Comparison of ENCODE assay signal across 2 cellular contexts in the genomic region with DNA sequence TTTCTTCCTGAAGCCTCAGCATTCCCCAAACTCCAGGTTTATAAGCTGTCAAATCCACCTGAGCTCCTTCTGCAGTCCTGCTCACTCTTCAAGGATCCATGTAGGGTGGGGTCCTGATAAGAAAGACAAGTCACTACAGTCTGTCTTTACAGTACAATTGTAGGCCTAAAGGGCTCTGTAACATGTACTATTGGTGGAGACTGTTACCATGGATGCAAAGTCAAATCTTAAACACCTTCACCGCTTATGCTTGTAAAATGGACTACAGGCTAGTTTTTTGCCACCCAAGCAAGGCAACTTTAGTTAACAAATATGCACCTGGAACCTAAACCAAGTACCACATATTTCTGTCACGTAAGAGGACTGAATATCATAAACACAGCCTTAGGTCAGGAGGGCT.
TF ChIP-seq lines count a peak whose summit lies in the region.

No MANE protein-coding gene starts in this region.

TF ChIP-seq in SK-N-SH, 30 proteins besides CTCF, POLR2A, EP300 and RAD21 (continued from another document):
- TF ChIP-seq, protein P1, sequence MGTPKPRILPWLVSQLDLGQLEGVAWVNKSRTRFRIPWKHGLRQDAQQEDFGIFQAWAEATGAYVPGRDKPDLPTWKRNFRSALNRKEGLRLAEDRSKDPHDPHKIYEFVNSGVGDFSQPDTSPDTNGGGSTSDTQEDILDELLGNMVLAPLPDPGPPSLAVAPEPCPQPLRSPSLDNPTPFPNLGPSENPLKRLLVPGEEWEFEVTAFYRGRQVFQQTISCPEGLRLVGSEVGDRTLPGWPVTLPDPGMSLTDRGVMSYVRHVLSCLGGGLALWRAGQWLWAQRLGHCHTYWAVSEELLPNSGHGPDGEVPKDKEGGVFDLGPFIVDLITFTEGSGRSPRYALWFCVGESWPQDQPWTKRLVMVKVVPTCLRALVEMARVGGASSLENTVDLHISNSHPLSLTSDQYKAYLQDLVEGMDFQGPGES (IDR thresholded peaks at IDR 0.05; ENCODE audit: low read depth, low read length): no peak
- TF ChIP-seq POLR2AphosphoS5 (IDR thresholded peaks at IDR 0.05; ENCODE audit: low read depth, low read length): no peak
- no peak for TF ChIP-seq GABPA (IDR thresholded peaks at IDR 0.05; ENCODE audit: low read depth)
- no peak for TF ChIP-seq TAF1 (IDR thresholded peaks at IDR 0.05; ENCODE audit: borderline replicate concordance, low read depth, low read length)
- TF ChIP-seq FOSL2 (IDR thresholded peaks at IDR 0.05; ENCODE audit: borderline replicate concordance, low read depth): no peak
- TF ChIP-seq, protein P2, sequence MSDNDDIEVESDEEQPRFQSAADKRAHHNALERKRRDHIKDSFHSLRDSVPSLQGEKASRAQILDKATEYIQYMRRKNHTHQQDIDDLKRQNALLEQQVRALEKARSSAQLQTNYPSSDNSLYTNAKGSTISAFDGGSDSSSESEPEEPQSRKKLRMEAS (IDR thresholded peaks at IDR 0.05; ENCODE audit: low read depth): no peak
- no peak for TF ChIP-seq RCOR1 (IDR thresholded peaks at IDR 0.05; ENCODE audit: low read length)

TF ChIP-seq in SK-N-SH treated with all-trans-retinoic acid at 6 μM for 48 hours, 23 proteins besides CTCF, POLR2A, EP300 and RAD21 (continued from another document):
- TF ChIP-seq OSR1 (CRISPR knock-in tag; IDR thresholded peaks at IDR 0.05) (no peak), ZNF565 (CRISPR knock-in tag; conservative IDR thresholded peaks at IDR 0.05; ENCODE audit: low read depth) (no peak), ZC3H10 (CRISPR knock-in tag; IDR thresholded peaks at IDR 0.05) (no peak), ZNF70 (CRISPR knock-in tag; IDR thresholded peaks at IDR 0.05) (no peak), ARNTL (CRISPR knock-in tag; IDR thresholded peaks at IDR 0.05; ENCODE audit: borderline replicate concordance, low read depth) (no peak), ZFP30 (CRISPR knock-in tag; IDR thresholded peaks at IDR 0.05) (no peak), CSDC2 (CRISPR knock-in tag; IDR thresholded peaks at IDR 0.05) (no peak)
- TF ChIP-seq, protein P3, sequence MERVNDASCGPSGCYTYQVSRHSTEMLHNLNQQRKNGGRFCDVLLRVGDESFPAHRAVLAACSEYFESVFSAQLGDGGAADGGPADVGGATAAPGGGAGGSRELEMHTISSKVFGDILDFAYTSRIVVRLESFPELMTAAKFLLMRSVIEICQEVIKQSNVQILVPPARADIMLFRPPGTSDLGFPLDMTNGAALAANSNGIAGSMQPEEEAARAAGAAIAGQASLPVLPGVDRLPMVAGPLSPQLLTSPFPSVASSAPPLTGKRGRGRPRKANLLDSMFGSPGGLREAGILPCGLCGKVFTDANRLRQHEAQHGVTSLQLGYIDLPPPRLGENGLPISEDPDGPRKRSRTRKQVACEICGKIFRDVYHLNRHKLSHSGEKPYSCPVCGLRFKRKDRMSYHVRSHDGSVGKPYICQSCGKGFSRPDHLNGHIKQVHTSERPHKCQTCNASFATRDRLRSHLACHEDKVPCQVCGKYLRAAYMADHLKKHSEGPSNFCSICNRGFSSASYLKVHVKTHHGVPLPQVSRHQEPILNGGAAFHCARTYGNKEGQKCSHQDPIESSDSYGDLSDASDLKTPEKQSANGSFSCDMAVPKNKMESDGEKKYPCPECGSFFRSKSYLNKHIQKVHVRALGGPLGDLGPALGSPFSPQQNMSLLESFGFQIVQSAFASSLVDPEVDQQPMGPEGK (CRISPR knock-in tag; IDR thresholded peaks at IDR 0.05; ENCODE audit: borderline replicate concordance): no peak
- TF ChIP-seq, protein P4, sequence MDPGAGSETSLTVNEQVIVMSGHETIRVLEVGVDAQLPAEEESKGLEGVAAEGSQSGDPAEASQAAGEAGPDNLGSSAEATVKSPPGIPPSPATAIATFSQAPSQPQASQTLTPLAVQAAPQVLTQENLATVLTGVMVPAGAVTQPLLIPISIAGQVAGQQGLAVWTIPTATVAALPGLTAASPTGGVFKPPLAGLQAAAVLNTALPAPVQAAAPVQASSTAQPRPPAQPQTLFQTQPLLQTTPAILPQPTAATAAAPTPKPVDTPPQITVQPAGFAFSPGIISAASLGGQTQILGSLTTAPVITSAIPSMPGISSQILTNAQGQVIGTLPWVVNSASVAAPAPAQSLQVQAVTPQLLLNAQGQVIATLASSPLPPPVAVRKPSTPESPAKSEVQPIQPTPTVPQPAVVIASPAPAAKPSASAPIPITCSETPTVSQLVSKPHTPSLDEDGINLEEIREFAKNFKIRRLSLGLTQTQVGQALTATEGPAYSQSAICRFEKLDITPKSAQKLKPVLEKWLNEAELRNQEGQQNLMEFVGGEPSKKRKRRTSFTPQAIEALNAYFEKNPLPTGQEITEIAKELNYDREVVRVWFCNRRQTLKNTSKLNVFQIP (CRISPR knock-in tag; IDR thresholded peaks at IDR 0.05; ENCODE audit: borderline replicate concordance, low read depth): no peak
